1 cellular context compared by ENCODE assay signal in genomic region chr3:71564361-71564760, GRCh38.
TF ChIP-seq lines count a peak whose summit lies in the region.

No MANE protein-coding gene starts in this region.

TF ChIP-seq in SK-N-SH treated with all-trans-retinoic acid at 6 μM for 48 hours, 23 proteins besides CTCF, POLR2A, EP300 and RAD21 (continued from another document):
- TF ChIP-seq ZNF565 (CRISPR knock-in tag; conservative IDR thresholded peaks at IDR 0.05; ENCODE audit: low read depth): no peak
- no peak for TF ChIP-seq ARNTL (CRISPR knock-in tag; IDR thresholded peaks at IDR 0.05; ENCODE audit: borderline replicate concordance, low read depth)
- TF ChIP-seq CSDC2 (CRISPR knock-in tag; IDR thresholded peaks at IDR 0.05): no peak
- TF ChIP-seq CSRNP3 (CRISPR knock-in tag; IDR thresholded peaks at IDR 0.05): no peak
- no peak for TF ChIP-seq PATZ1 (CRISPR knock-in tag; IDR thresholded peaks at IDR 0.05; ENCODE audit: borderline replicate concordance)
